Comparison of ENCODE assay signal across 15 cellular contexts in the genomic region with DNA sequence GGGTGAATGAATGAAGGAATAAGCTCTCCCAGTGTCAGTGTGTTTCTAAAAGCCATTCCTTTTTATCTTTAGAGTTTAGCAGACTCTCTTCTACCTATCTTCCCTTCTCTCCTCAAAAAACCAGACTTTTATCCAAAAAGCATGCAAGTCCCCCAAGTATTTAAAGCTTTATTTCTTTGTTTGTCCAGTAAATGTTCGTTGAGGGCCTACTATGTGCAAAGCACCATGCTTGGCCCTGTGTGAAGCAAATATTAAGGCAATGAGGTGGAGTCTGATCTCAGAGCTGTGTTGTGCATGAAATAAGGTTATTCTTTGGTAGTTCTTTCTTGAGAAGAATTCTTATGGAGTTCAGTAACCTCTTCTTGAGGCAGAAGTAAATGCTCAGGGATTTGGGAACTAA. TPM values are rescaled to one million over a fixed set of nuclear protein-coding genes. Genes with fewer than 3 reads are reported as not detected.
DNase-seq lines count a peak whose midpoint lies in the region; ATAC-seq, FAIRE-seq and TF ChIP-seq lines count a peak whose summit lies in the region.
"Had no signal": no experiment of that assay in that cellular context is flagged by ENCODE, and none has a peak within 500 bp of the region (broad histone marks: within the 10 kb centered on the region; RNA-seq: fewer than 3 reads in every experiment).

No MANE protein-coding gene starts in this region.

- no peak overlapping the region for H2BK5ac ChIP-seq in H9 (ENCODE audit: insufficient read length, low read length)

- no peaks in the 10 kb centered on the region for H3K23me2 ChIP-seq in H9 (ENCODE audit: insufficient read length, low read depth, low read length, poor library complexity, severe bottlenecking)

- no peak overlapping the region for H4K91ac ChIP-seq in H9 (ENCODE audit: insufficient read length, low read depth, low read length)

- DNase-seq in A549 (ENCODE audit: low read depth in 1 of 2, low spot score in 1 of 2), result no peak
- DNase-seq in CD14-positive monocyte (ENCODE audit: low spot score), result no peak
- no peak for DNase-seq in activated naive CD8-positive, alpha-beta T cell treated with anti-CD3 and anti-CD28 coated beads for 36 hours
- no peak for DNase-seq in putamen (ENCODE audit: low spot score)
- DNase-seq in coronary artery (ENCODE audit: low spot score), result no peak
- DNase-seq in H9, result no peak
- DNase-seq: DMS79 treated with DMSO at 0.1 percent for 48 hours, MV-4-11, NCI-H748 treated with DMSO at 0.1 percent for 48 hours, ovary had no signal

- no peak overlapping the region for H3K9ac ChIP-seq in H9 (ENCODE audit: extremely low read depth, insufficient read length, low read length)

- no peak for TF ChIP-seq POLR2A in A549 (IDR thresholded peaks at IDR 0.05; ENCODE audit: low read length)

- H3T11ph ChIP-seq in H9 (ENCODE audit: low read length), result no peak overlapping the region

- H3K27ac Mint-ChIP-seq in CD14-positive monocyte, result peak overlapping the region; percentile 98 to 99 (median 98)
- H3K27ac Mint-ChIP-seq in activated naive CD8-positive, alpha-beta T cell treated with anti-CD3 and anti-CD28 coated beads for 36 hours, result peak overlapping the region; percentile 15
- H3K27ac Mint-ChIP-seq in H9, result no peak overlapping the region
- H3K27ac Mint-ChIP-seq: mesothelial cell of epicardium had no signal

- H3K4me2 ChIP-seq in A549 (no peak overlapping the region), H9 (ENCODE audit: insufficient read depth, insufficient read length, low read length) (no peak overlapping the region)

- H3K4ac ChIP-seq in H9 (ENCODE audit: low read depth, low read length), result no peak overlapping the region

- H2AK5ac ChIP-seq in H9 (ENCODE audit: insufficient read length, low read length), result no peak overlapping the region

- H3K9me3 ChIP-seq in A549 (no peaks in the 10 kb centered on the region), muscle layer of duodenum (ENCODE audit: control insufficient read depth in 1 of 2, low read length in 2 of 2) (no peaks in the 10 kb centered on the region), H9 (ENCODE audit: control insufficient read depth, low read depth, low read length) (no peaks in the 10 kb centered on the region)
- H3K9me3 ChIP-seq: BLaER1 treated with 17β-estradiol and CSF1 and Interleukin-3, amounts not matched to agents 10 nM and 100 nM; ovary had no signal

- H3K4me3 ChIP-seq in A549 (no peak overlapping the region), muscle layer of duodenum (ENCODE audit: low read depth in 1 of 2, low read length in 2 of 2) (no peak overlapping the region), coronary artery (no peak overlapping the region)
- H3K4me3 ChIP-seq: BLaER1 treated with 17β-estradiol and CSF1 and Interleukin-3, amounts not matched to agents 10 nM and 100 nM; ovary had no signal

- no peaks in the 10 kb centered on the region for H4K20me1 ChIP-seq in H9 (ENCODE audit: control insufficient read depth, insufficient read depth, insufficient read length)

- H3K79me2 ChIP-seq in H9 (ENCODE audit: insufficient read depth, low read length), result no peaks in the 10 kb centered on the region

- H3K27ac ChIP-seq in A549 (peak overlapping the region; percentile 35 to 67; a peak in 4 of 6 replicates), muscle layer of duodenum (ENCODE audit: low read length) (peak overlapping the region; percentile 71), coronary artery (peak overlapping the region in 1 of 2 donors; percentile 2), H9 (ENCODE audit: insufficient read length, low read depth, low read length) (no peak overlapping the region)
- H3K27ac ChIP-seq: ovary had no signal

- H3K36me3 Mint-ChIP-seq in CD14-positive monocyte, result peaks cover 51 to 79% of the 10 kb centered on the region in 2 donors
- peaks cover 55% of the 10 kb centered on the region for H3K36me3 Mint-ChIP-seq in activated naive CD8-positive, alpha-beta T cell treated with anti-CD3 and anti-CD28 coated beads for 36 hours
- H3K36me3 Mint-ChIP-seq in H9 (ENCODE audit: insufficient read depth in 1 of 3, low read depth in 3 of 3), result peaks cover 0 to 6% (median 2%) of the 10 kb centered on the region in 3 experiments; a peak in 2 of 7 replicates

- H2BK12ac ChIP-seq in H9 (ENCODE audit: insufficient read length, low read depth, low read length), result no peak overlapping the region

- no peak overlapping the region for H2BK120ac ChIP-seq in H9 (ENCODE audit: low read depth, low read length, poor library complexity, severe bottlenecking)

- H3K9me3 Mint-ChIP-seq in CD14-positive monocyte (peaks cover 0 to 2% (median 0%) of the 10 kb centered on the region in 7 donors), H9 (no peaks in the 10 kb centered on the region)
- no peaks in the 10 kb centered on the region for H3K9me3 Mint-ChIP-seq in activated naive CD8-positive, alpha-beta T cell treated with anti-CD3 and anti-CD28 coated beads for 36 hours
- H3K9me3 Mint-ChIP-seq: mesothelial cell of epicardium had no signal

- no peak overlapping the region for H2BK15ac ChIP-seq in H9 (ENCODE audit: low read depth, low read length)

- H2AFZ ChIP-seq in H9 (ENCODE audit: low read length), result no peak overlapping the region

- H3K79me1 ChIP-seq in H9 (ENCODE audit: insufficient read depth, low read depth, low read length, poor library complexity, severe bottlenecking), result no peaks in the 10 kb centered on the region

- H4K5ac ChIP-seq in H9 (ENCODE audit: insufficient read length, low read depth, low read length), result no peak overlapping the region

- WGBS in A549 (ENCODE audit: missing lambda C conversion rate), result 38% methylated on average over 1 of the region's 1 CpG
- no CpG with 5 or more reads among the region's 1 CpG for WGBS in H9 (ENCODE audit: extremely low coverage, insufficient read length, low lambda C conversion rate)

- no peak overlapping the region for H4K8ac ChIP-seq in H9 (replicated peaks; ENCODE audit: insufficient read length, low read depth, low read length)

- H2BK20ac ChIP-seq in H9 (ENCODE audit: low read depth, low read length, poor library complexity, severe bottlenecking), result no peak overlapping the region

- no peak overlapping the region for H3K56ac ChIP-seq in H9 (ENCODE audit: insufficient read length, low read depth, low read length)

- H3K18ac ChIP-seq in H9 (ENCODE audit: insufficient read length, low read depth, low read length), result no peak overlapping the region

- intact Hi-C loops in CD14-positive monocyte (cut with micrococcal nuclease), result loop anchor here (5.0 kb wide), 2 partner anchors 37 to 82 kb away; partner anchors contain the start of genes CFLAR (in 1 of the 2), HYCC2 (in 1 of the 2) and NDUFB3 (in 1 of the 2)

- no peak overlapping the region for H3K23ac ChIP-seq in H9 (ENCODE audit: insufficient read length, low read depth, low read length)

- TF ChIP-seq CTCF in A549 (IDR thresholded peaks at IDR 0.05) (no peak), CD14-positive monocyte (IDR thresholded peaks at IDR 0.05) (no peak), coronary artery (IDR thresholded peaks at IDR 0.05) (no peak), H9 (conservative IDR thresholded peaks at IDR 0.05) (no peak)

- no peak overlapping the region for H3K4me3 Mint-ChIP-seq in CD14-positive monocyte
- no peak overlapping the region for H3K4me3 Mint-ChIP-seq in activated naive CD8-positive, alpha-beta T cell treated with anti-CD3 and anti-CD28 coated beads for 36 hours
- no peak overlapping the region for H3K4me3 Mint-ChIP-seq in H9
- H3K4me3 Mint-ChIP-seq: mesothelial cell of epicardium had no signal

- TF ChIP-seq RAD21 in A549 (conservative IDR thresholded peaks at IDR 0.05 in 1 of 2, IDR thresholded peaks at IDR 0.05 in 1 of 2), result no peak

- peaks cover 0 to 2% (median 0%) of the 10 kb centered on the region in 3 donors for H3K27me3 Mint-ChIP-seq in CD14-positive monocyte (ENCODE audit: low read depth in 3 of 3)
- H3K27me3 Mint-ChIP-seq in activated naive CD8-positive, alpha-beta T cell treated with anti-CD3 and anti-CD28 coated beads for 36 hours, result no peaks in the 10 kb centered on the region
- no peaks in the 10 kb centered on the region for H3K27me3 Mint-ChIP-seq in H9 (ENCODE audit: low read depth)

- CTCF ChIA-PET in A549 (lab: Yijun Ruan, JAX), result interaction anchor here (0.6 to 2.2 kb wide), 10 partner anchors 9 to 253 kb away, joined by 3 to 20 read pairs (median 5); partner anchors contain the start of gene ORC2

- H3K36me3 ChIP-seq in muscle layer of duodenum (ENCODE audit: control insufficient read depth in 1 of 2, insufficient read depth in 2 of 2, low read length in 2 of 2), result peaks cover 36 to 62% of the 10 kb centered on the region in 2 donors
- H3K36me3 ChIP-seq: ovary had no signal

- ATAC-seq in A549 (no peak), GM19467 (IDR thresholded peaks at IDR 0.05; ENCODE audit: unreplicated experiment) (no peak)

- POLR2A ChIA-PET in A549 (lab: Yijun Ruan, JAX), result no interaction called here

- H3K27me3 ChIP-seq in muscle layer of duodenum (ENCODE audit: low read depth, low read length) (no peaks in the 10 kb centered on the region), H9 (ENCODE audit: insufficient read depth, low read length) (no peaks in the 10 kb centered on the region)
- H3K27me3 ChIP-seq: BLaER1 treated with 17β-estradiol and CSF1 and Interleukin-3, amounts not matched to agents 10 nM and 100 nM; ovary had no signal

- H3K4me1 Mint-ChIP-seq in CD14-positive monocyte, result peaks cover 81% of the 10 kb centered on the region
- peaks cover 39% of the 10 kb centered on the region for H3K4me1 Mint-ChIP-seq in activated naive CD8-positive, alpha-beta T cell treated with anti-CD3 and anti-CD28 coated beads for 36 hours
- peaks cover 12 to 16% of the 10 kb centered on the region in 2 experiments for H3K4me1 Mint-ChIP-seq in H9

- peaks cover 54% of the 10 kb centered on the region for H3K4me1 ChIP-seq in A549
- H3K4me1 ChIP-seq in muscle layer of duodenum (ENCODE audit: control insufficient read depth in 1 of 2, insufficient read depth in 2 of 2, low read length in 2 of 2), result peaks cover 25 to 26% of the 10 kb centered on the region in 2 donors
- H3K4me1 ChIP-seq in H9 (ENCODE audit: insufficient read depth, low read length), result peaks cover 4% of the 10 kb centered on the region; the same call in 1 of the 2 replicates

- TF ChIP-seq EP300 in A549 (IDR thresholded peaks at IDR 0.05), result no peak

- no peak overlapping the region for H3K14ac ChIP-seq in H9 (ENCODE audit: insufficient read depth, low read length)

- FAIRE-seq in A549 (lab: Jason Lieb, UNC), result no peak
- FAIRE-seq: H54 had no signal

RNA-seq across cellular contexts. Expression of gene CASP10, which starts 28.3 kb away (rescaled TPM):
- polyA plus RNA-seq in A549 (2011; rRNA removed) (6.5 and 6.8 TPM in 2 replicates), A549 (2017; fragmentation: RNase III; extraction: RNeasy Plus Mini Kit Qiagen cat#74134 plus additional on column Dnase treatment) (2.6 to 3.0 TPM (median 2.8 TPM) in 3 replicates), CD14-positive monocyte (10 to 100 TPM; 17.7 to 18.9 TPM)
- polyA plus RNA-seq in A549 (2012; cell fraction: cytosol; rRNA removed), result 1.5 and 1.8 TPM in 2 replicates
- polyA plus RNA-seq in A549 (2012; cell fraction: nucleus; rRNA removed), result 1.2 and 2.2 TPM in 2 replicates
- polyA minus RNA-seq in A549 (2011; rRNA and poly(A)+ RNA removed), result 9.6 and 10.5 TPM in 2 replicates
- 10 to 100 TPM; 25.5 to 26.5 TPM for total RNA-seq in activated naive CD8-positive, alpha-beta T cell treated with anti-CD3 and anti-CD28 coated beads for 36 hours
- 2.7 and 3.3 TPM in 2 replicates for total RNA-seq in H9 (2021)

RNA-seq across cellular contexts. Expression of gene CFLAR, which starts 38.7 kb away (rescaled TPM):
- polyA plus RNA-seq in A549 (2011; rRNA removed) (64.0 and 89.4 TPM in 2 replicates), A549 (2017; fragmentation: RNase III; extraction: RNeasy Plus Mini Kit Qiagen cat#74134 plus additional on column Dnase treatment) (56.5 to 64.0 TPM (median 56.5 TPM) in 3 replicates), CD14-positive monocyte (10 to 100 TPM; 79.4 to 79.5 TPM)
- 41.6 and 47.7 TPM in 2 replicates for polyA plus RNA-seq in A549 (2012; cell fraction: cytosol; rRNA removed)
- polyA plus RNA-seq in A549 (2012; cell fraction: nucleus; rRNA removed), result 44.8 and 63.7 TPM in 2 replicates
- polyA minus RNA-seq in A549 (2011; rRNA and poly(A)+ RNA removed), result 65.7 and 70.3 TPM in 2 replicates
- 100 to 1,000 TPM; 190 to 198 TPM for total RNA-seq in activated naive CD8-positive, alpha-beta T cell treated with anti-CD3 and anti-CD28 coated beads for 36 hours
- total RNA-seq in H9 (2021), result 5.7 and 7.6 TPM in 2 replicates

Comparison
In these comparisons a context has a peak if more than half of its experiments do, and no peak if none do; other contexts are left out.
1. H3K27ac Mint-ChIP-seq: peak in CD14-positive monocyte (7 of 7) and activated naive CD8-positive, alpha-beta T cell treated with anti-CD3 and anti-CD28 coated beads for 36 hours (single experiment); none in H9 (0 of 3).
2. RNA of gene CFLAR, which starts 38.7 kb away (total RNA-seq): 190 to 198 TPM in activated naive CD8-positive, alpha-beta T cell treated with anti-CD3 and anti-CD28 coated beads for 36 hours; 5.7 to 7.6 TPM in H9; every median in the first group is over 10 times any median in the second.